Comparison of ENCODE assay signal across 10 cellular contexts in the genomic region with DNA sequence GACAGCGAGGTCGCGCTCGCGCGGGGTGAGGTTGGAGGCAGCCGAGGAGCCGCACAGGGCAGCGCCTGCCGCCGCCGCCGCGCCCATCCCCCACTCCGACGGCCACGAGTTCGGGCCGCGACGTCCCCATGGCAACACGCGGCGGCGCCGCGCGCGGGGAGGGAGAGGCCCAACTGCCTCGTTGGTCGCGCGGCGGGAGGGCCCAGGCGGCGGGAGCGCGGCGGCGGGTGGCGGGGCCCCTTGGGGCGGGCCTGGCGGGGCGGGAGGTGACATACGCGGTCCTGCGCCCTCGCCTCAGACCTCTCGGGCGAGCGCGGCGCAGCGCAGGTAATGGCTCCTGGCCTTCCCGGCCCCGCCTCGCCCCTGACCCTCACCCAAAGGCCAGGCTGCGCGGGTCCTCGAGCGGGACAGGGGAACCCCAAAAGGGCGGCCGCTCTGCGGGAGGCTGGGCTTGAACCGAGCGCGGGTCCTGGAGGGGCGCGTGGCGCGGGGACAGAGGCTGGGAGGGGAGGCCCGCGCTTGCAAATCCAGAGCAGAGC. TPM values are rescaled to one million over a fixed set of nuclear protein-coding genes. Genes with fewer than 3 reads are reported as not detected.
A peak's percentile ranks its signal among the peaks of the same experiment; 100 is the strongest.
DNase-seq lines count a peak whose midpoint lies in the region; ATAC-seq, FAIRE-seq and TF ChIP-seq lines count a peak whose summit lies in the region.
"Had no signal": no experiment of that assay in that cellular context is flagged by ENCODE, and none has a peak within 500 bp of the region (broad histone marks: within the 10 kb centered on the region; RNA-seq: fewer than 3 reads in every experiment).

Gene DEUP1 (plus strand): TSS at position 297 of the 539 bp plus-strand sequence. CDS start 1,518 bp downstream, outside the sequence.

- H3K4me1 ChIP-seq in adrenal gland (replicated peaks in 1 of 2) = peaks cover 0 to 5% of the 10 kb centered on the region in 2 donors
- H3K4me1 ChIP-seq in spleen = peaks cover 0 to 4% (median 0%) of the 10 kb centered on the region in 6 donors

- H3K9me3 ChIP-seq in adrenal gland (replicated peaks in 1 of 3) (peaks cover 0 to 4% (median 0%) of the 10 kb centered on the region in 3 donors), spleen (no peaks in the 10 kb centered on the region)

- TF ChIP-seq POLR2A in GM12891 (IDR thresholded peaks at IDR 0.05; ENCODE audit: low read depth, low read length) (no peak), adrenal gland (IDR thresholded peaks at IDR 0.05) (no peak), spleen (IDR thresholded peaks at IDR 0.05) (no peak)

- DNase-seq in GM12891 (ENCODE audit: insufficient read length, low spot score) (peak; percentile 34), NCI-H1417 treated with DMSO at 0.1 percent for 48 hours (lab: John Stamatoyannopoulos, UW) (peak; percentile 57), adrenal gland (peak; percentile 47 to 85 (median 76)), spleen (peak; percentile 72)

- ATAC-seq in GM19452 (IDR thresholded peaks at IDR 0.05; ENCODE audit: unreplicated experiment) (no peak), HG03460 (IDR thresholded peaks at IDR 0.05; ENCODE audit: unreplicated experiment) (no peak), GM19397 (IDR thresholded peaks at IDR 0.05; ENCODE audit: unreplicated experiment) (no peak)

- TF ChIP-seq CTCF in adrenal gland (IDR thresholded peaks at IDR 0.05) (no peak), spleen (IDR thresholded peaks at IDR 0.05 in 8 of 11, conservative IDR thresholded peaks at IDR 0.05 in 3 of 11) (no peak)

- no peak for FAIRE-seq in GM12891 (lab: Jason Lieb, UNC)

- H3K27ac ChIP-seq in adrenal gland = no peak within 1 kb of the TSS
- no peak within 1 kb of the TSS for H3K27ac ChIP-seq in spleen
- H3K27ac ChIP-seq: epithelial cell of prostate, KMS-11 had no signal

- intact Hi-C loops in adrenal gland (cut with DNase I) (no loop called here), spleen (cut with DNase I; ENCODE audit: low total_unique reads) (no loop called here)

- WGBS in adrenal gland, 4 donors = 3 to 15% (median 6%) methylated on average over 11 to 73 of the region's 73 CpGs
- 4 to 9% (median 5%) methylated on average over 8 to 73 of the region's 73 CpGs for WGBS in spleen, 5 donors

- H3K4me3 ChIP-seq in adrenal gland = peak within 1 kb of the TSS in 2 of 4 donors; percentile 1 to 54
- H3K4me3 ChIP-seq in iPS-11a (ENCODE audit: low read depth, low read length) = peak within 1 kb of the TSS; percentile 38
- H3K4me3 ChIP-seq in spleen = peak within 1 kb of the TSS in 6 of 8 donors; percentile 10 to 64 (median 32)

- no peaks in the 10 kb centered on the region for H3K27me3 ChIP-seq in adrenal gland
- H3K27me3 ChIP-seq in spleen (replicated peaks in 1 of 7) = peaks cover 0 to 44% (median 10%) of the 10 kb centered on the region in 7 donors

- H3K36me3 ChIP-seq in adrenal gland (replicated peaks in 1 of 2) (no peaks in the 10 kb centered on the region), spleen (no peaks in the 10 kb centered on the region)

TF ChIP-seq in GM12891, 5 proteins besides CTCF, POLR2A, EP300 and RAD21:
- no peak for TF ChIP-seq PAX5 (IDR thresholded peaks at IDR 0.05; ENCODE audit: insufficient read depth, low read length, severe bottlenecking)
- TF ChIP-seq TAF1 (IDR thresholded peaks at IDR 0.05; ENCODE audit: low read depth, low read length) = no peak
- no peak for TF ChIP-seq POU2F2 (IDR thresholded peaks at IDR 0.05; ENCODE audit: low read depth, low read length)
- no peak for TF ChIP-seq POLR2AphosphoS5 (IDR thresholded peaks at IDR 0.05; ENCODE audit: low read depth, low read length)
- TF ChIP-seq SPI1 (IDR thresholded peaks at IDR 0.05; ENCODE audit: low read depth, low read length) = no peak
TF ChIP-seq in GM12891: peak in this region for 0.

RNA-seq across cellular contexts. Expression of gene DEUP1, which starts in this region (rescaled TPM):
- 0.40 TPM for polyA plus RNA-seq in GM12891 (2012; ENCODE audit: low read depth, missing spikeins)
- total RNA-seq in adrenal gland (1 to 10 TPM in 1 of 8 donors, under 1 TPM in 5, not detected in 2; 0.41 to 1.1 (median 0.89) TPM), spleen (not detected)
- polyA plus RNA-seq in adrenal gland (under 1 TPM; 0.24 to 0.84 (median 0.64) TPM), spleen (under 1 TPM in 1 of 3 donors, not detected in 2; 0.03 TPM)

Comparison
In these comparisons a context has a peak if more than half of its experiments do, and no peak if none do; other contexts are left out.
1. Peak in DNase-seq and H3K4me3 ChIP-seq in spleen; RNA of the gene not detected or under 1 TPM.